Comparison of ENCODE assay signal across 8 cellular contexts in the genomic region with DNA sequence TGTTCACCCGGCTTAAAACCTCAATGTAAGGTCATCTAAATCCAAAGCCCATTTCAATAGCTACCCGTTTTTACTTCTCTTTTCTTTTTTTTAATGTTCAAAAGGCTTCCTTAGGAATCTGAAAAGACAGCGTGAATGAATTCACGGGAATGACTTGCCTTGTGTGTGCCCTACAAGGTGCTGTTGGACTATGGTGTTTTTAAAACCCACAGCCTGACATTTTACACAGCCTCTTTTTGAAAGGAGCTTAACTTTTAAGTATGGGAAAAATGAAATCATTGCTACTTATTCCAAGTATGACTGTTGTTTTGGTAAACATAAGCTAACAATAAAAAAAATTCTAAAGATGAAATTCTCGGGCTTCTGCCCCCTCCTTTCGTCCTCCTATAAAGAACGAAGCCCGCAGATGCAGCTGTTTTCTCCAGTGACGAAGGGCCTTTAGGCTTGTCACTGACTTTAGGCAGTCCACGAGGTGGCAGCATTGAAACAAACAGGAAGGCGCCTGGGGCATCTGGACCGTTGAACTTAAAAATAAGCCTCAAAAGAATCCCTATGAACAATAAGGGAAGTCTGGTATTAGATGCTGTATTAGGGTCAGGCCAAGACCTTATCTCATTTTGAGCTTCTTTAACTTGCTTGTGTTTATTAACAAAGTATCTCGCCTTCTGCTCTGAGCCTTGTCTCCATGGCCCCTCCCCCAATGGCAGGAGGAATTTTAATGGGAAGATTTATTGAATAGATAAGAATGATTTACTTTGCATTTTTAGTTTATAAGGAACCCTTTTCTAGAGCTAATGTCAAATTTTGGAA.
A peak's percentile ranks its signal among the peaks of the same experiment; 100 is the strongest.
DNase-seq lines count a peak whose midpoint lies in the region; ATAC-seq and TF ChIP-seq lines count a peak whose summit lies in the region.

No MANE protein-coding gene starts in this region.

- H3K27ac Mint-ChIP-seq in Caco-2 (ENCODE audit: unreplicated experiment) (no peak overlapping the region), osteocyte (ENCODE audit: unreplicated experiment) (peak overlapping the region; percentile 91)

- H3K4me3 ChIP-seq in Caco-2 (ENCODE audit: low read depth, low read length) = no peak overlapping the region
- H3K4me3 ChIP-seq in Jurkat, Clone E6-1 (ENCODE audit: low read length) = no peak overlapping the region
- no peak overlapping the region for H3K4me3 ChIP-seq in RWPE2 (ENCODE audit: severe bottlenecking)
- H3K4me3 ChIP-seq in gastroesophageal sphincter = no peak overlapping the region
- H3K4me3 ChIP-seq in thoracic aorta = peak overlapping the region; percentile 0

- TF ChIP-seq CTCF in Caco-2 (IDR thresholded peaks at IDR 0.05; ENCODE audit: insufficient read depth in 1 of 2, low read depth in 1 of 2, low read length in 1 of 2, severe bottlenecking in 1 of 2, unreplicated experiment in 1 of 2) = peak; percentile 89 to 97
- TF ChIP-seq CTCF in RWPE2 (IDR thresholded peaks at IDR 0.05; ENCODE audit: poor library complexity, severe bottlenecking) = peak; percentile 95
- peak; percentile 78 to 88 (median 82) for TF ChIP-seq CTCF in gastroesophageal sphincter (IDR thresholded peaks at IDR 0.05)
- peak; percentile 92 for TF ChIP-seq CTCF in osteocyte (IDR thresholded peaks at IDR 0.05)
- TF ChIP-seq CTCF in thoracic aorta (IDR thresholded peaks at IDR 0.05) = peak; percentile 77

- POLR2A ChIA-PET in Caco-2 (lab: Charles Lee) = interaction anchor here (0.6 to 0.7 kb wide), 3 partner anchors 33 to 268 kb away, joined by 3 read pairs; no protein-coding TSS in a partner anchor

- H3K9me3 ChIP-seq in Caco-2 = no peaks in the 10 kb centered on the region
- no peaks in the 10 kb centered on the region for H3K9me3 ChIP-seq in RWPE2 (ENCODE audit: severe bottlenecking)
- H3K9me3 ChIP-seq in gastroesophageal sphincter = no peaks in the 10 kb centered on the region
- H3K9me3 ChIP-seq in thoracic aorta = no peaks in the 10 kb centered on the region

- H3K36me3 ChIP-seq in Caco-2 (ENCODE audit: control insufficient read depth, insufficient read depth, low read length) (no peaks in the 10 kb centered on the region), RWPE2 (ENCODE audit: low read depth) (peaks cover 64% of the 10 kb centered on the region), gastroesophageal sphincter (peaks cover 0 to 28% of the 10 kb centered on the region in 2 donors), thoracic aorta (peaks cover 4% of the 10 kb centered on the region)

- no peak for TF ChIP-seq POLR2A in gastroesophageal sphincter (IDR thresholded peaks at IDR 0.05)

- H3K9me3 Mint-ChIP-seq in Caco-2 (ENCODE audit: unreplicated experiment) = no peaks in the 10 kb centered on the region
- H3K9me3 Mint-ChIP-seq in osteocyte (ENCODE audit: unreplicated experiment) = no peaks in the 10 kb centered on the region

- ATAC-seq in GM21367 (IDR thresholded peaks at IDR 0.05; ENCODE audit: unreplicated experiment) = peak; percentile 88
- peak; percentile 80 for ATAC-seq in RWPE2 (ENCODE audit: low read depth)
- peak; percentile 80 for ATAC-seq in gastroesophageal sphincter
- peak; percentile 63 for ATAC-seq in thoracic aorta (ENCODE audit: insufficient number of reproducible peaks, low FRiP score, low read depth)

- no TSS peak for BruUV-seq in Caco-2 (replicated peaks; lab: Mats Ljungman, UMichigan)

- H3K27ac ChIP-seq in RWPE2 (ENCODE audit: poor library complexity, severe bottlenecking) (peak overlapping the region; percentile 84), gastroesophageal sphincter (peak overlapping the region in 3 of 4 donors; percentile 39 to 49 (median 41)), thoracic aorta (peak overlapping the region; percentile 33 to 60)

- no peak for TF ChIP-seq EP300 in gastroesophageal sphincter (IDR thresholded peaks at IDR 0.05)

- DNase-seq in Caco-2 = peak; percentile 85
- peak; percentile 65 for DNase-seq in Jurkat, Clone E6-1 (ENCODE audit: low read depth, low spot score)
- peak; percentile 73 for DNase-seq in RWPE2 (ENCODE audit: low spot score)
- peak; percentile 88 for DNase-seq in activated effector memory CD4-positive, alpha-beta T cell treated with anti-CD3 and anti-CD28 coated beads, Interleukin-2, amount 50 U/mL, for 16 hours
- peak; percentile 90 for DNase-seq in osteocyte (ENCODE audit: extremely low spot score, unreplicated experiment)
- DNase-seq in thoracic aorta (ENCODE audit: low spot score) = peak; percentile 41

- H3K27me3 Mint-ChIP-seq in Caco-2 (ENCODE audit: insufficient read depth, unreplicated experiment) = no peaks in the 10 kb centered on the region
- no peaks in the 10 kb centered on the region for H3K27me3 Mint-ChIP-seq in osteocyte (ENCODE audit: unreplicated experiment)

- H3K4me3 Mint-ChIP-seq in Caco-2 (ENCODE audit: unreplicated experiment) = no peak overlapping the region
- no peak overlapping the region for H3K4me3 Mint-ChIP-seq in osteocyte (ENCODE audit: unreplicated experiment)

- peaks cover 39% of the 10 kb centered on the region for H3K4me1 Mint-ChIP-seq in Caco-2 (ENCODE audit: low read depth, unreplicated experiment)
- peaks cover 48% of the 10 kb centered on the region for H3K4me1 Mint-ChIP-seq in osteocyte (ENCODE audit: unreplicated experiment)

- intact Hi-C loops in Caco-2 (cut with micrococcal nuclease; ENCODE audit: unreplicated experiment) = loop anchor here (1.0 to 10.0 kb wide), 5 partner anchors 137 to 1446 kb away; no protein-coding TSS in a partner anchor

- H3K36me3 Mint-ChIP-seq in Caco-2 (ENCODE audit: insufficient read depth, unreplicated experiment) (peaks cover 65% of the 10 kb centered on the region), osteocyte (ENCODE audit: unreplicated experiment) (peaks cover 53% of the 10 kb centered on the region)

- H3K27me3 ChIP-seq in Caco-2 (replicated peaks; ENCODE audit: control insufficient read depth, insufficient read depth, low read length) = no peaks in the 10 kb centered on the region
- H3K27me3 ChIP-seq in RWPE2 (ENCODE audit: insufficient read depth, poor library complexity, severe bottlenecking) = no peaks in the 10 kb centered on the region
- no peaks in the 10 kb centered on the region for H3K27me3 ChIP-seq in gastroesophageal sphincter
- H3K27me3 ChIP-seq in thoracic aorta (replicated peaks; ENCODE audit: insufficient read depth) = no peaks in the 10 kb centered on the region

- CTCF ChIA-PET in Caco-2 (lab: Charles Lee) = interaction anchor here (0.6 to 1.7 kb wide), 10 partner anchors 22 to 1256 kb away, joined by 3 to 12 read pairs (median 4); no protein-coding TSS in a partner anchor

- WGBS in gastroesophageal sphincter (ENCODE audit: low coverage in 1 of 2), 2 donors = 19 to 24% methylated on average over 12 of the region's 13 CpGs

- H3K4me1 ChIP-seq in Caco-2 = peaks cover 44% of the 10 kb centered on the region
- peaks cover 22% of the 10 kb centered on the region for H3K4me1 ChIP-seq in RWPE2 (ENCODE audit: insufficient read depth, poor library complexity, severe bottlenecking)
- H3K4me1 ChIP-seq in gastroesophageal sphincter = peaks cover 5 to 43% (median 11%) of the 10 kb centered on the region in 3 donors
- H3K4me1 ChIP-seq in thoracic aorta (ENCODE audit: control insufficient read depth in 1 of 2, low read depth in 2 of 2) = peaks cover 7 to 26% of the 10 kb centered on the region in 2 donors
